Comparison of ENCODE assay signal across 21 cellular contexts in genomic region chr1:8754993-8755392, GRCh38.
DNase-seq lines count a peak whose midpoint lies in the region; ATAC-seq and TF ChIP-seq lines count a peak whose summit lies in the region.
"Had no signal": no experiment of that assay in that cellular context is flagged by ENCODE, and none has a peak within 500 bp of the region (broad histone marks: within the 10 kb centered on the region; RNA-seq: fewer than 3 reads in every experiment).

No MANE protein-coding gene starts in this region.

- H3K4me3 ChIP-seq in BLaER1, result no peak overlapping the region
- H3K4me3 ChIP-seq in IMR-90 (ENCODE audit: insufficient read depth, low read depth, low read length), result no peak overlapping the region
- H3K4me3 ChIP-seq in OCI-LY7 (ENCODE audit: low read depth, low read length, poor library complexity, severe bottlenecking), result peak overlapping the region; percentile 2
- H3K4me3 ChIP-seq in A673 (ENCODE audit: low read depth, low read length, poor library complexity, severe bottlenecking), result no peak overlapping the region
- H3K4me3 ChIP-seq: coronary artery, gastrocnemius medialis, vagina had no signal

- no peak overlapping the region for H2AFZ ChIP-seq in IMR-90 (replicated peaks; ENCODE audit: low read length, poor library complexity)
- H2AFZ ChIP-seq in OCI-LY7 (ENCODE audit: low read length), result no peak overlapping the region

- H4K20me1 ChIP-seq in BLaER1, result peaks cover 77% of the 10 kb centered on the region
- no peaks in the 10 kb centered on the region for H4K20me1 ChIP-seq in IMR-90 (ENCODE audit: insufficient read depth, low read length)
- H4K20me1 ChIP-seq in OCI-LY7 (ENCODE audit: insufficient read depth, low read length), result no peaks in the 10 kb centered on the region

- H3K36me3 ChIP-seq in BLaER1 (peaks cover 15% of the 10 kb centered on the region), IMR-90 (ENCODE audit: control insufficient read depth, insufficient read depth, low read length) (no peaks in the 10 kb centered on the region), OCI-LY7 (ENCODE audit: insufficient read depth, low read length) (peaks cover 7% of the 10 kb centered on the region; the same call in 1 of the 2 replicates), A673 (ENCODE audit: insufficient read depth, low read length, poor library complexity, severe bottlenecking) (no peaks in the 10 kb centered on the region)
- H3K36me3 ChIP-seq: gastrocnemius medialis, vagina had no signal

- CTCF ChIA-PET in IMR-90 (lab: Yijun Ruan, JAX) (interaction anchor here (1.1 kb wide), 1 partner anchor 20 kb away, joined by 4 read pairs; no protein-coding TSS in a partner anchor), OCI-LY7 (lab: Charles Lee; ENCODE audit: unreplicated experiment) (no interaction called here), A673 (lab: Charles Lee) (no interaction called here)

- no peak overlapping the region for H2BK15ac ChIP-seq in IMR-90 (ENCODE audit: low read depth, low read length)

- POLR2A ChIA-PET in IMR-90 (lab: Charles Lee; ENCODE audit: unreplicated experiment), result no interaction called here
- POLR2A ChIA-PET in OCI-LY7 (lab: Charles Lee), result interaction anchor here (0.8 kb wide), 1 partner anchor 29 kb away, joined by 3 read pairs; no protein-coding TSS in a partner anchor
- POLR2A ChIA-PET in A673 (lab: Charles Lee; ENCODE audit: low non-redundant PET), result no interaction called here

- no peaks in the 10 kb centered on the region for H3K9me1 ChIP-seq in IMR-90 (ENCODE audit: insufficient read depth, low read length)

- no peak overlapping the region for H4K8ac ChIP-seq in IMR-90 (ENCODE audit: low read depth in 2 of 2, low read length in 2 of 2)

- no peak for TF ChIP-seq CTCF in IMR-90 (conservative IDR thresholded peaks at IDR 0.05; ENCODE audit: low read depth, low read length)
- TF ChIP-seq CTCF in OCI-LY7 (conservative IDR thresholded peaks at IDR 0.05; ENCODE audit: low read length), result no peak
- no peak for TF ChIP-seq CTCF in A673 (conservative IDR thresholded peaks at IDR 0.05; ENCODE audit: low read depth, low read length)

- DNase-seq in IMR-90 (no peak), OCI-LY7 (ENCODE audit: low spot score) (peak; percentile 26), left colon (peak in 1 of 2 donors; percentile 24), HUDEP-2 (lab: John Stamatoyannopoulos, UW; ENCODE audit: unreplicated experiment in 76 of 76) (no peak), A673 (ENCODE audit: low spot score) (no peak), midbrain (lab: John Stamatoyannopoulos, UW) (no peak)
- DNase-seq: activated CD8-positive, alpha-beta memory T cell treated with anti-CD3 and anti-CD28 coated beads, Interleukin-2, amount 10 ng/mL, durations not matched to agents 7 days and 5 days; aorta; CD4-positive, alpha-beta memory T cell; gastrocnemius medialis; GOT3; NCI-H1436 treated with DMSO at 0.1 percent for 48 hours; NCI-H774; stimulated activated naive CD8-positive, alpha-beta T cell treated with anti-CD3 and anti-CD28 coated beads, Interleukin-15, amount 100 ng/mL, for 72 hours; T-helper 17 cell had no signal

- no peak overlapping the region for H2BK120ac ChIP-seq in IMR-90 (ENCODE audit: low read depth, low read length)

- dilution Hi-C loops in IMR-90 (cut with HindIII; ENCODE audit: low sequenced_read_pairs, unreplicated experiment), result no loop called here

- peaks cover 8 to 10% of the 10 kb centered on the region in 2 experiments; a peak in 3 of 4 replicates for H3K79me1 ChIP-seq in IMR-90 (ENCODE audit: low read depth in 1 of 2, low read length in 2 of 2)

- no peak overlapping the region for H3K18ac ChIP-seq in IMR-90 (ENCODE audit: low read depth, low read length)

- peaks cover 22% of the 10 kb centered on the region; the same call in 1 of the 2 replicates for H3K79me2 ChIP-seq in OCI-LY7 (ENCODE audit: insufficient read depth, low read depth, low read length)

- H3K9me2 ChIP-seq in OCI-LY7 (ENCODE audit: insufficient read depth, low read length), result no peaks in the 10 kb centered on the region

- no peak overlapping the region for H4K5ac ChIP-seq in IMR-90 (ENCODE audit: low read depth, low read length)

- BruUV-seq in IMR-90 (replicated peaks; lab: Mats Ljungman, UMichigan) (no TSS peak), OCI-LY7 (replicated peaks; lab: Mats Ljungman, UMichigan) (no TSS peak), A673 (replicated peaks; lab: Mats Ljungman, UMichigan) (no TSS peak)

- H3K23ac ChIP-seq in IMR-90 (ENCODE audit: low read depth, low read length), result no peak overlapping the region

- intact Hi-C loops in IMR-90 (cut with micrococcal nuclease), result no loop called here
- intact Hi-C loops in OCI-LY7 (cut with micrococcal nuclease; ENCODE audit: unreplicated experiment), result no loop called here
- intact Hi-C loops in left colon (cut with DNase I, micrococcal nuclease), result no loop called here
- intact Hi-C loops in A673 (cut with micrococcal nuclease; ENCODE audit: unreplicated experiment), result no loop called here

- no peak overlapping the region for H3K4ac ChIP-seq in IMR-90 (ENCODE audit: low read depth, low read length)

- WGBS in IMR-90 (ENCODE audit: extremely low coverage in 2 of 2, insufficient read length in 1 of 2), 2 experiments, result no CpG with 5 or more reads among the region's 2 CpGs

- H3K4me1 ChIP-seq in BLaER1 (peaks cover 36% of the 10 kb centered on the region), IMR-90 (ENCODE audit: control insufficient read depth, insufficient read depth, low read length) (no peaks in the 10 kb centered on the region), OCI-LY7 (ENCODE audit: insufficient read depth, low read length, poor library complexity, severe bottlenecking) (peaks cover 21% of the 10 kb centered on the region), A673 (ENCODE audit: insufficient read depth, low read length, poor library complexity, severe bottlenecking) (peaks cover 46% of the 10 kb centered on the region)

- no peak for TF ChIP-seq RAD21 in IMR-90 (IDR thresholded peaks at IDR 0.05; ENCODE audit: low read length)

- H3K27me3 ChIP-seq in BLaER1 (no peaks in the 10 kb centered on the region), IMR-90 (ENCODE audit: control insufficient read depth, insufficient read depth, low read length) (no peaks in the 10 kb centered on the region), A673 (replicated peaks; ENCODE audit: insufficient read depth, low read depth, low read length, poor library complexity) (no peaks in the 10 kb centered on the region)
- H3K27me3 ChIP-seq: gastrocnemius medialis, vagina had no signal

- H2AK9ac ChIP-seq in IMR-90 (replicated peaks; ENCODE audit: low read depth, low read length, poor library complexity), result no peak overlapping the region

- ATAC-seq in IMR-90 (ENCODE audit: low read depth) (no peak), left colon (peak; percentile 91), HG02884 (IDR thresholded peaks at IDR 0.05; ENCODE audit: unreplicated experiment) (no peak)
- ATAC-seq: activated CD4-positive, CD25-positive, alpha-beta regulatory T cell treated with anti-CD3 and anti-CD28 coated beads, Interleukin-2, amount 50 U/mL, for 24 hours; activated CD8-positive, alpha-beta memory T cell treated with anti-CD3 and anti-CD28 coated beads, Interleukin-2, amount 10 ng/mL, durations not matched to agents 7 days and 5 days; gastrocnemius medialis; stimulated activated naive CD8-positive, alpha-beta T cell treated with anti-CD3 and anti-CD28 coated beads, Interleukin-15, amount 100 ng/mL, for 72 hours; T-helper 17 cell had no signal

- in situ Hi-C loops in IMR-90 (cut with MboI; ENCODE audit: low sequenced_read_pairs), result no loop called here

- 0 out of 2 replicates have a peak overlapping the region, but pooled peaks have one; percentile 15 for H3K14ac ChIP-seq in IMR-90 (replicated peaks; ENCODE audit: low read depth, low read length)

- no peak overlapping the region for H4K91ac ChIP-seq in IMR-90 (ENCODE audit: insufficient read depth, low read depth, low read length)

- H3K9ac ChIP-seq in BLaER1 (no peak overlapping the region), IMR-90 (ENCODE audit: low read depth, low read length) (no peak overlapping the region)

- H2BK5ac ChIP-seq in IMR-90 (ENCODE audit: low read depth, low read length, poor library complexity, severe bottlenecking), result no peak overlapping the region

- peak overlapping the region; percentile 10 for H3K4me2 ChIP-seq in BLaER1
- no peak overlapping the region for H3K4me2 ChIP-seq in IMR-90 (ENCODE audit: low read depth, low read length)
- H3K4me2 ChIP-seq in OCI-LY7 (ENCODE audit: low read length), result peak overlapping the region; percentile 58

- no peak overlapping the region for H3K56ac ChIP-seq in IMR-90 (ENCODE audit: extremely low read depth, insufficient read depth, low read length)

- no peak overlapping the region for H2BK20ac ChIP-seq in IMR-90 (ENCODE audit: low read depth, low read length)

- H3K27ac ChIP-seq in BLaER1 (no peak overlapping the region), IMR-90 (ENCODE audit: insufficient read depth, low read length) (no peak overlapping the region), OCI-LY7 (ENCODE audit: low read depth, low read length, poor library complexity, severe bottlenecking) (peak overlapping the region; percentile 35), A673 (ENCODE audit: low read depth, low read length, poor library complexity, severe bottlenecking) (no peak overlapping the region)
- H3K27ac ChIP-seq: coronary artery, epithelial cell of prostate, gastrocnemius medialis, vagina had no signal

- H2AK5ac ChIP-seq in IMR-90 (ENCODE audit: low read depth, low read length), result no peak overlapping the region

- H3K9me3 ChIP-seq in BLaER1 (peaks cover 10% of the 10 kb centered on the region; the same call in 1 of the 2 replicates), IMR-90 (ENCODE audit: control insufficient read depth, insufficient read depth, low read length) (no peaks in the 10 kb centered on the region), OCI-LY7 (ENCODE audit: low read length) (0 out of 2 replicates have a peak, but pooled peaks cover 8% of the 10 kb centered on the region), A673 (ENCODE audit: low read depth, low read length, poor library complexity, severe bottlenecking) (no peaks in the 10 kb centered on the region)
- H3K9me3 ChIP-seq: gastrocnemius medialis, vagina had no signal

- TF ChIP-seq POLR2A in IMR-90 (IDR thresholded peaks at IDR 0.05; ENCODE audit: low read depth, low read length), result no peak

TF ChIP-seq in IMR-90, 13 proteins besides CTCF, POLR2A, EP300 and RAD21 (continues in another document):
- TF ChIP-seq MXI1 (IDR thresholded peaks at IDR 0.05; ENCODE audit: borderline replicate concordance, low read depth, low read length) (no peak), USF2 (IDR thresholded peaks at IDR 0.05; ENCODE audit: low read depth, low read length) (no peak), MAFK (IDR thresholded peaks at IDR 0.05; ENCODE audit: low read depth, low read length) (no peak), SMC3 (IDR thresholded peaks at IDR 0.05; ENCODE audit: low read depth, low read length) (no peak), CHD1 (IDR thresholded peaks at IDR 0.05; ENCODE audit: low read depth, low read length) (no peak)
